In genomic region chr18:57666818-57667497, GRCh38 we compare ENCODE assay signal across 10 cellular contexts. TPM values are rescaled to one million over a fixed set of nuclear protein-coding genes. Genes with fewer than 3 reads are reported as not detected.
A peak's percentile ranks its signal among the peaks of the same experiment; 100 is the strongest.
DNase-seq lines count a peak whose midpoint lies in the region; ATAC-seq and TF ChIP-seq lines count a peak whose summit lies in the region.
"Had no signal": no experiment of that assay in that cellular context is flagged by ENCODE, and none has a peak within 500 bp of the region (broad histone marks: within the 10 kb centered on the region; RNA-seq: fewer than 3 reads in every experiment).

No MANE protein-coding gene starts in this region.

- H3K9me3 Mint-ChIP-seq in CD14-positive monocyte (peaks cover 0 to 7% (median under 1%) of the 10 kb centered on the region in 7 donors), osteocyte (ENCODE audit: unreplicated experiment) (no peaks in the 10 kb centered on the region)
- H3K9me3 Mint-ChIP-seq: activated T-cell treated with anti-CD3 and anti-CD28 coated beads, Interleukin-2, amount 50 U/mL, for 4 hours had no signal

- H3K27ac ChIP-seq in fibroblast of lung (ENCODE audit: insufficient read depth, low read length), result no peak overlapping the region

- peaks cover 21% of the 10 kb centered on the region for H3K79me2 ChIP-seq in fibroblast of lung (ENCODE audit: control insufficient read depth, insufficient read depth, low read length)

- peaks cover 0 to 1% (median 0%) of the 10 kb centered on the region in 3 donors for H3K27me3 Mint-ChIP-seq in CD14-positive monocyte (ENCODE audit: low read depth in 3 of 3)
- no peaks in the 10 kb centered on the region for H3K27me3 Mint-ChIP-seq in osteocyte (ENCODE audit: unreplicated experiment)

- H3K36me3 ChIP-seq in fibroblast of lung (ENCODE audit: control insufficient read depth, insufficient read depth, low read length), result peaks cover 19% of the 10 kb centered on the region

- H3K27ac Mint-ChIP-seq in CD14-positive monocyte (peak overlapping the region; percentile 92 to 98 (median 96)), osteocyte (ENCODE audit: unreplicated experiment) (peak overlapping the region; percentile 8)

- H3K4me3 Mint-ChIP-seq in CD14-positive monocyte (peak overlapping the region; percentile 41 to 53), osteocyte (ENCODE audit: unreplicated experiment) (no peak overlapping the region)
- H3K4me3 Mint-ChIP-seq: activated T-cell treated with anti-CD3 and anti-CD28 coated beads, Interleukin-2, amount 50 U/mL, for 4 hours had no signal

- no peaks in the 10 kb centered on the region for H3K4me1 ChIP-seq in fibroblast of lung (ENCODE audit: control insufficient read depth, extremely low read depth, insufficient read depth, low read length)

- no peak overlapping the region for H3K4me3 ChIP-seq in fibroblast of lung (replicated peaks in 1 of 4; ENCODE audit: control extremely low read depth in 1 of 4, insufficient read depth in 1 of 4, low read depth in 3 of 4, low read length in 4 of 4)

- TF ChIP-seq CTCF in CD14-positive monocyte (IDR thresholded peaks at IDR 0.05) (no peak), fibroblast of lung (conservative IDR thresholded peaks at IDR 0.05 in 1 of 2, IDR thresholded peaks at IDR 0.05 in 1 of 2; ENCODE audit: low read depth in 1 of 2, low read length in 2 of 2) (no peak), osteocyte (IDR thresholded peaks at IDR 0.05) (no peak)

- DNase-seq in CD14-positive monocyte (ENCODE audit: low spot score) (peak; percentile 70), OCI-M2 (lab: John Stamatoyannopoulos, UW; ENCODE audit: unreplicated experiment) (peak; percentile 6), fibroblast of lung (ENCODE audit: low read depth in 2 of 2) (peak; percentile 19 to 79), osteocyte (ENCODE audit: extremely low spot score, unreplicated experiment) (no peak), NCI-H774 (lab: John Stamatoyannopoulos, UW) (no peak), NCI-H128 (lab: John Stamatoyannopoulos, UW; ENCODE audit: unreplicated experiment) (no peak)
- DNase-seq in effector CD4-positive, alpha-beta T cell, result no peak
- DNase-seq: activated T-cell treated with anti-CD3 and anti-CD28 coated beads, Interleukin-2, amount 50 U/mL, for 4 hours; NCI-H1105 had no signal

- H2AFZ ChIP-seq in fibroblast of lung (ENCODE audit: low read length), result no peak overlapping the region

- H3K36me3 Mint-ChIP-seq in CD14-positive monocyte (peaks cover 0 to 3% of the 10 kb centered on the region in 2 donors), osteocyte (ENCODE audit: unreplicated experiment) (peaks cover 46% of the 10 kb centered on the region)

- H4K20me1 ChIP-seq in fibroblast of lung (ENCODE audit: control insufficient read depth, extremely low read depth, insufficient read depth, low read length), result no peaks in the 10 kb centered on the region

- no peak for ATAC-seq in HG03280 (IDR thresholded peaks at IDR 0.05; ENCODE audit: unreplicated experiment)

- intact Hi-C loops in CD14-positive monocyte (cut with micrococcal nuclease), result loop anchor here in 1 of 2 donors (2.0 to 10.0 kb wide), 2 partner anchors 18 to 78 kb away; no protein-coding TSS in a partner anchor

- H3K9ac ChIP-seq in fibroblast of lung (ENCODE audit: insufficient read depth, low read length), result no peak overlapping the region

- no peaks in the 10 kb centered on the region for H3K27me3 ChIP-seq in fibroblast of lung (ENCODE audit: control insufficient read depth, insufficient read depth, low read length)

- H3K4me1 Mint-ChIP-seq in CD14-positive monocyte, result peaks cover 56% of the 10 kb centered on the region
- peaks cover 4% of the 10 kb centered on the region for H3K4me1 Mint-ChIP-seq in osteocyte (ENCODE audit: unreplicated experiment)

- no peak overlapping the region for H3K4me2 ChIP-seq in fibroblast of lung (ENCODE audit: extremely low read depth, insufficient read depth, low read length)

- H3K9me3 ChIP-seq in fibroblast of lung (ENCODE audit: control insufficient read depth, insufficient read depth, low read depth, low read length), result no peaks in the 10 kb centered on the region

RNA-seq across cellular contexts. Expression of gene NARS1, which starts 45.3 kb away (rescaled TPM):
- polyA plus RNA-seq in CD14-positive monocyte, result 10 to 100 TPM; 70.3 to 89.5 TPM
- 202 and 207 TPM in 2 replicates for total RNA-seq in fibroblast of lung
- 133 and 140 TPM in 2 replicates for polyA plus RNA-seq in fibroblast of lung
- polyA plus RNA-seq in fibroblast of lung (2012), result 107 and 121 TPM in 2 replicates
- 58.5 and 88.0 TPM in 2 replicates for polyA minus RNA-seq in fibroblast of lung (ENCODE audit: low replicate concordance)
- total RNA-seq in osteocyte, result 130 and 143 TPM in 2 replicates

Comparison
In these comparisons a context has a peak if more than half of its experiments do, and no peak if none do; other contexts are left out.
1. DNase-seq: peak in CD14-positive monocyte (single experiment), OCI-M2 (single experiment) and fibroblast of lung (2 of 2); none in osteocyte (single experiment), NCI-H774 (single experiment), effector CD4-positive, alpha-beta T cell (single experiment) and NCI-H128 (single experiment).